In genomic region chr2:46697830-46698323, GRCh38 we compare ENCODE assay signal across 1 cellular context.
TF ChIP-seq lines count a peak whose summit lies in the region.

No MANE protein-coding gene starts in this region.

TF ChIP-seq in HepG2, 621 proteins besides CTCF, POLR2A, EP300 and RAD21 (continued from another document and continues in another):
- TF ChIP-seq, protein P1, sequence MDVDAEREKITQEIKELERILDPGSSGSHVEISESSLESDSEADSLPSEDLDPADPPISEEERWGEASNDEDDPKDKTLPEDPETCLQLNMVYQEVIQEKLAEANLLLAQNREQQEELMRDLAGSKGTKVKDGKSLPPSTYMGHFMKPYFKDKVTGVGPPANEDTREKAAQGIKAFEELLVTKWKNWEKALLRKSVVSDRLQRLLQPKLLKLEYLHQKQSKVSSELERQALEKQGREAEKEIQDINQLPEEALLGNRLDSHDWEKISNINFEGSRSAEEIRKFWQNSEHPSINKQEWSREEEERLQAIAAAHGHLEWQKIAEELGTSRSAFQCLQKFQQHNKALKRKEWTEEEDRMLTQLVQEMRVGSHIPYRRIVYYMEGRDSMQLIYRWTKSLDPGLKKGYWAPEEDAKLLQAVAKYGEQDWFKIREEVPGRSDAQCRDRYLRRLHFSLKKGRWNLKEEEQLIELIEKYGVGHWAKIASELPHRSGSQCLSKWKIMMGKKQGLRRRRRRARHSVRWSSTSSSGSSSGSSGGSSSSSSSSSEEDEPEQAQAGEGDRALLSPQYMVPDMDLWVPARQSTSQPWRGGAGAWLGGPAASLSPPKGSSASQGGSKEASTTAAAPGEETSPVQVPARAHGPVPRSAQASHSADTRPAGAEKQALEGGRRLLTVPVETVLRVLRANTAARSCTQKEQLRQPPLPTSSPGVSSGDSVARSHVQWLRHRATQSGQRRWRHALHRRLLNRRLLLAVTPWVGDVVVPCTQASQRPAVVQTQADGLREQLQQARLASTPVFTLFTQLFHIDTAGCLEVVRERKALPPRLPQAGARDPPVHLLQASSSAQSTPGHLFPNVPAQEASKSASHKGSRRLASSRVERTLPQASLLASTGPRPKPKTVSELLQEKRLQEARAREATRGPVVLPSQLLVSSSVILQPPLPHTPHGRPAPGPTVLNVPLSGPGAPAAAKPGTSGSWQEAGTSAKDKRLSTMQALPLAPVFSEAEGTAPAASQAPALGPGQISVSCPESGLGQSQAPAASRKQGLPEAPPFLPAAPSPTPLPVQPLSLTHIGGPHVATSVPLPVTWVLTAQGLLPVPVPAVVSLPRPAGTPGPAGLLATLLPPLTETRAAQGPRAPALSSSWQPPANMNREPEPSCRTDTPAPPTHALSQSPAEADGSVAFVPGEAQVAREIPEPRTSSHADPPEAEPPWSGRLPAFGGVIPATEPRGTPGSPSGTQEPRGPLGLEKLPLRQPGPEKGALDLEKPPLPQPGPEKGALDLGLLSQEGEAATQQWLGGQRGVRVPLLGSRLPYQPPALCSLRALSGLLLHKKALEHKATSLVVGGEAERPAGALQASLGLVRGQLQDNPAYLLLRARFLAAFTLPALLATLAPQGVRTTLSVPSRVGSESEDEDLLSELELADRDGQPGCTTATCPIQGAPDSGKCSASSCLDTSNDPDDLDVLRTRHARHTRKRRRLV (CRISPR knock-in tag; IDR thresholded peaks at IDR 0.05) = 0 out of 2 replicates have a peak, but pooled peaks have one; percentile 11
- TF ChIP-seq NBN (conservative IDR thresholded peaks at IDR 0.05) (no peak), FOSL1 (CRISPR knock-in tag; IDR thresholded peaks at IDR 0.05; ENCODE audit: borderline replicate concordance) (0 out of 2 replicates have a peak, but pooled peaks have one; percentile 24), ARHGAP35 (CRISPR knock-in tag; IDR thresholded peaks at IDR 0.05; ENCODE audit: borderline replicate concordance) (no peak), DDIT3 (CRISPR knock-in tag; IDR thresholded peaks at IDR 0.05) (no peak), ZKSCAN8 (CRISPR knock-in tag; IDR thresholded peaks at IDR 0.05; ENCODE audit: borderline replicate concordance) (no peak), NRL (CRISPR knock-in tag; IDR thresholded peaks at IDR 0.05; ENCODE audit: borderline replicate concordance) (no peak), ARID2 (CRISPR knock-in tag; IDR thresholded peaks at IDR 0.05; ENCODE audit: borderline replicate concordance) (no peak), ZNF510 (CRISPR knock-in tag; IDR thresholded peaks at IDR 0.05; ENCODE audit: low read depth) (no peak; the same call in 1 of the 2 replicates), HIVEP1 (CRISPR knock-in tag; IDR thresholded peaks at IDR 0.05) (no peak), GTF2F1 (IDR thresholded peaks at IDR 0.05; ENCODE audit: low read length) (no peak), ZNF12 (CRISPR knock-in tag; IDR thresholded peaks at IDR 0.05) (0 out of 2 replicates have a peak, but pooled peaks have one; percentile 18), HNRNPL (IDR thresholded peaks at IDR 0.05; ENCODE audit: low read depth, low read length) (no peak), SETDB1 (CRISPR knock-in tag; IDR thresholded peaks at IDR 0.05; ENCODE audit: borderline replicate concordance) (no peak), ZNF382 (CRISPR knock-in tag; IDR thresholded peaks at IDR 0.05; ENCODE audit: borderline replicate concordance) (no peak), SMAD3 (CRISPR knock-in tag; IDR thresholded peaks at IDR 0.05) (peak; percentile 33; the same call in 1 of the 2 replicates), ZNF597 (CRISPR knock-in tag; IDR thresholded peaks at IDR 0.05) (no peak), GFI1 (CRISPR knock-in tag; IDR thresholded peaks at IDR 0.05; ENCODE audit: borderline replicate concordance) (0 out of 2 replicates have a peak, but pooled peaks have one; percentile 15), ONECUT2 (CRISPR knock-in tag; IDR thresholded peaks at IDR 0.05) (no peak), ZNF850 (CRISPR knock-in tag; conservative IDR thresholded peaks at IDR 0.05) (no peak), SOX6 (IDR thresholded peaks at IDR 0.05) (no peak), SOX6 (CRISPR knock-in tag; IDR thresholded peaks at IDR 0.05) (no peak), ZSCAN9 (CRISPR knock-in tag; IDR thresholded peaks at IDR 0.05; ENCODE audit: borderline replicate concordance) (peak; percentile 36; the same call in 1 of the 2 replicates), ZNF576 (CRISPR knock-in tag; IDR thresholded peaks at IDR 0.05) (no peak), HNRNPLL (IDR thresholded peaks at IDR 0.05; ENCODE audit: low read depth, low read length, poor library complexity, severe bottlenecking) (no peak), HNF4A (CRISPR knock-in tag; IDR thresholded peaks at IDR 0.05) (peak; percentile 92), RFXANK (CRISPR knock-in tag; IDR thresholded peaks at IDR 0.05) (peak; percentile 52; the same call in 1 of the 2 replicates), TEAD2 (CRISPR knock-in tag; IDR thresholded peaks at IDR 0.05) (no peak), SUZ12 (IDR thresholded peaks at IDR 0.05; ENCODE audit: low read depth, low read length) (no peak), DBP (CRISPR knock-in tag; IDR thresholded peaks at IDR 0.05; ENCODE audit: not compliant biosample characterization) (no peak), ZNF574 (CRISPR knock-in tag; IDR thresholded peaks at IDR 0.05) (0 out of 2 replicates have a peak, but pooled peaks have one; percentile 35), ZNF274 (CRISPR knock-in tag; IDR thresholded peaks at IDR 0.05) (no peak), HNRNPH1 (optimal IDR thresholded peaks at IDR 0.05; ENCODE audit: low read depth, low read length) (no peak), FOXK1 (CRISPR knock-in tag; IDR thresholded peaks at IDR 0.05; ENCODE audit: borderline replicate concordance, low read depth) (no peak)
- TF ChIP-seq, protein P2, sequence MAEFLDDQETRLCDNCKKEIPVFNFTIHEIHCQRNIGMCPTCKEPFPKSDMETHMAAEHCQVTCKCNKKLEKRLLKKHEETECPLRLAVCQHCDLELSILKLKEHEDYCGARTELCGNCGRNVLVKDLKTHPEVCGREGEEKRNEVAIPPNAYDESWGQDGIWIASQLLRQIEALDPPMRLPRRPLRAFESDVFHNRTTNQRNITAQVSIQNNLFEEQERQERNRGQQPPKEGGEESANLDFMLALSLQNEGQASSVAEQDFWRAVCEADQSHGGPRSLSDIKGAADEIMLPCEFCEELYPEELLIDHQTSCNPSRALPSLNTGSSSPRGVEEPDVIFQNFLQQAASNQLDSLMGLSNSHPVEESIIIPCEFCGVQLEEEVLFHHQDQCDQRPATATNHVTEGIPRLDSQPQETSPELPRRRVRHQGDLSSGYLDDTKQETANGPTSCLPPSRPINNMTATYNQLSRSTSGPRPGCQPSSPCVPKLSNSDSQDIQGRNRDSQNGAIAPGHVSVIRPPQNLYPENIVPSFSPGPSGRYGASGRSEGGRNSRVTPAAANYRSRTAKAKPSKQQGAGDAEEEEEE (CRISPR knock-in tag; IDR thresholded peaks at IDR 0.05; ENCODE audit: borderline replicate concordance) = no peak
- TF ChIP-seq, protein P3, sequence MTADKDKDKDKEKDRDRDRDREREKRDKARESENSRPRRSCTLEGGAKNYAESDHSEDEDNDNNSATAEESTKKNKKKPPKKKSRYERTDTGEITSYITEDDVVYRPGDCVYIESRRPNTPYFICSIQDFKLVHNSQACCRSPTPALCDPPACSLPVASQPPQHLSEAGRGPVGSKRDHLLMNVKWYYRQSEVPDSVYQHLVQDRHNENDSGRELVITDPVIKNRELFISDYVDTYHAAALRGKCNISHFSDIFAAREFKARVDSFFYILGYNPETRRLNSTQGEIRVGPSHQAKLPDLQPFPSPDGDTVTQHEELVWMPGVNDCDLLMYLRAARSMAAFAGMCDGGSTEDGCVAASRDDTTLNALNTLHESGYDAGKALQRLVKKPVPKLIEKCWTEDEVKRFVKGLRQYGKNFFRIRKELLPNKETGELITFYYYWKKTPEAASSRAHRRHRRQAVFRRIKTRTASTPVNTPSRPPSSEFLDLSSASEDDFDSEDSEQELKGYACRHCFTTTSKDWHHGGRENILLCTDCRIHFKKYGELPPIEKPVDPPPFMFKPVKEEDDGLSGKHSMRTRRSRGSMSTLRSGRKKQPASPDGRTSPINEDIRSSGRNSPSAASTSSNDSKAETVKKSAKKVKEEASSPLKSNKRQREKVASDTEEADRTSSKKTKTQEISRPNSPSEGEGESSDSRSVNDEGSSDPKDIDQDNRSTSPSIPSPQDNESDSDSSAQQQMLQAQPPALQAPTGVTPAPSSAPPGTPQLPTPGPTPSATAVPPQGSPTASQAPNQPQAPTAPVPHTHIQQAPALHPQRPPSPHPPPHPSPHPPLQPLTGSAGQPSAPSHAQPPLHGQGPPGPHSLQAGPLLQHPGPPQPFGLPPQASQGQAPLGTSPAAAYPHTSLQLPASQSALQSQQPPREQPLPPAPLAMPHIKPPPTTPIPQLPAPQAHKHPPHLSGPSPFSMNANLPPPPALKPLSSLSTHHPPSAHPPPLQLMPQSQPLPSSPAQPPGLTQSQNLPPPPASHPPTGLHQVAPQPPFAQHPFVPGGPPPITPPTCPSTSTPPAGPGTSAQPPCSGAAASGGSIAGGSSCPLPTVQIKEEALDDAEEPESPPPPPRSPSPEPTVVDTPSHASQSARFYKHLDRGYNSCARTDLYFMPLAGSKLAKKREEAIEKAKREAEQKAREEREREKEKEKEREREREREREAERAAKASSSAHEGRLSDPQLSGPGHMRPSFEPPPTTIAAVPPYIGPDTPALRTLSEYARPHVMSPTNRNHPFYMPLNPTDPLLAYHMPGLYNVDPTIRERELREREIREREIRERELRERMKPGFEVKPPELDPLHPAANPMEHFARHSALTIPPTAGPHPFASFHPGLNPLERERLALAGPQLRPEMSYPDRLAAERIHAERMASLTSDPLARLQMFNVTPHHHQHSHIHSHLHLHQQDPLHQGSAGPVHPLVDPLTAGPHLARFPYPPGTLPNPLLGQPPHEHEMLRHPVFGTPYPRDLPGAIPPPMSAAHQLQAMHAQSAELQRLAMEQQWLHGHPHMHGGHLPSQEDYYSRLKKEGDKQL (CRISPR knock-in tag; IDR thresholded peaks at IDR 0.05; ENCODE audit: low read depth) = no peak
- TF ChIP-seq, protein P4, sequence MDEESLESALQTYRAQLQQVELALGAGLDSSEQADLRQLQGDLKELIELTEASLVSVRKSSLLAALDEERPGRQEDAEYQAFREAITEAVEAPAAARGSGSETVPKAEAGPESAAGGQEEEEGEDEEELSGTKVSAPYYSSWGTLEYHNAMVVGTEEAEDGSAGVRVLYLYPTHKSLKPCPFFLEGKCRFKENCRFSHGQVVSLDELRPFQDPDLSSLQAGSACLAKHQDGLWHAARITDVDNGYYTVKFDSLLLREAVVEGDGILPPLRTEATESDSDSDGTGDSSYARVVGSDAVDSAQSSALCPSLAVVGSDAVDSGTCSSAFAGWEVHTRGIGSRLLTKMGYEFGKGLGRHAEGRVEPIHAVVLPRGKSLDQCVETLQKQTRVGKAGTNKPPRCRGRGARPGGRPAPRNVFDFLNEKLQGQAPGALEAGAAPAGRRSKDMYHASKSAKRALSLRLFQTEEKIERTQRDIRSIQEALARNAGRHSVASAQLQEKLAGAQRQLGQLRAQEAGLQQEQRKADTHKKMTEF (CRISPR knock-in tag; IDR thresholded peaks at IDR 0.05) = no peak
- TF ChIP-seq, protein P5, sequence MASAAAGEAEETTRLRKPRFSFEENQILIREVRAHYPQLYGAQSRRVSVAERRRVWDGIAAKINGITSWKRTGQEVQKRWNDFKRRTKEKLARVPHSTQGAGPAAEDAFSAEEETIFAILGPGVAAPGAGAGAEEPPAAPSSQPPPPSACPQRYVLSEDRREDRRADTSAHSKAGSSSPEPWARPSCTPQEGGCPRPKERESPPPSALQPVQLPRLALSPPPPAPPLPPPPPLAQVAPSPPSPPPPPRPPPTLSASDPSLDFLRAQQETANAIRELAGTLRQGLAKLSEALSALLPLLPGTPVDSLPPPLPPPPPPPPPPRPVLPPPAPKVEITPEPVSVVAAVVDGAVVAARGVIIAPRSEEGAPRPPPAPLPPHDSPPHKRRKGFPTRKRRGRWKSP (CRISPR knock-in tag; IDR thresholded peaks at IDR 0.05) = no peak; the same call in 1 of the 2 replicates
